In the genomic region with DNA sequence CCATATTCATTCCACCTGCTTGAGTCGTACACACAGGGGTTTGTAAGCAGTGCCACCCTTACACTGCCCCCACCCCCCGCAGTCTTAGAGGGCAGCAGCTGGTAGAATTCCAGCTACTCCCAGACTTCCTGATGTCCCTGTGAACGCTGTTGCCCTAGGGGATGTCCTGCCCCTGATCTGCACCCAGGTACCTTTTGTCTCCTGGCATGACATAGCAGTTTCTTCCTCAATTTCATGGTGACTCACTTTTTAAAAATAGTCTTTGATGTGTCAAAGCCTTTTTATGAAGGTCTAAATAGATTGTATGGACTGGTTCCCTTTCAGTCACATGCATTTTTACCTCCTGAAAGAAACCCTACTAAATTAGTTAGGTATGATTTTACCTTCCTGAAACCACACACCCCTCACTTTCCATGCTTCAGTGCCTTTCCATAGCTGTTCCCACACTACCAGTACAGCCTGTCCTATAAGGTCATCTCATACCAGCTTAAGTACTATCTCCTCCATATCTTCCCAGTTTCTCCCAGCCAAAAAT, we compare ENCODE assay signal across 12 cellular contexts.
DNase-seq lines count a peak whose midpoint lies in the region; ATAC-seq and TF ChIP-seq lines count a peak whose summit lies in the region.
"Had no signal": no experiment of that assay in that cellular context is flagged by ENCODE, and none has a peak within 500 bp of the region (broad histone marks: within the 10 kb centered on the region; RNA-seq: fewer than 3 reads in every experiment).

No MANE protein-coding gene starts in this region.

- H3K27ac Mint-ChIP-seq in activated naive CD8-positive, alpha-beta T cell treated with anti-CD3 and anti-CD28 coated beads, Interleukin-2, amount 50 U/mL, for 24 hours, result peak overlapping the region; percentile 55
- no peak overlapping the region for H3K27ac Mint-ChIP-seq in activated naive CD8-positive, alpha-beta T cell treated with anti-CD3 and anti-CD28 coated beads for 36 hours
- H3K27ac Mint-ChIP-seq in chondrocyte (ENCODE audit: unreplicated experiment), result peak overlapping the region; percentile 37
- peak overlapping the region; percentile 20 for H3K27ac Mint-ChIP-seq in stimulated activated naive B cell treated with anti-CD40 and anti-IgM and Interleukin-4, amounts not matched to agents 10 μg/mL and 1 μg/mL and 100 μg/mL, for 72 hours
- H3K27ac Mint-ChIP-seq: activated B cell treated with CpG ODN at 0.5 μM for 24 hours had no signal

- peaks cover 18% of the 10 kb centered on the region for H3K4me1 Mint-ChIP-seq in activated naive CD8-positive, alpha-beta T cell treated with anti-CD3 and anti-CD28 coated beads, Interleukin-2, amount 50 U/mL, for 24 hours
- H3K4me1 Mint-ChIP-seq in activated naive CD8-positive, alpha-beta T cell treated with anti-CD3 and anti-CD28 coated beads for 36 hours, result peaks cover 9% of the 10 kb centered on the region
- peaks cover 11% of the 10 kb centered on the region for H3K4me1 Mint-ChIP-seq in chondrocyte (ENCODE audit: low read depth)
- H3K4me1 Mint-ChIP-seq in stimulated activated naive B cell treated with anti-CD40 and anti-IgM and Interleukin-4, amounts not matched to agents 10 μg/mL and 1 μg/mL and 100 μg/mL, for 72 hours, result peaks cover 15 to 21% of the 10 kb centered on the region in 2 donors
- H3K4me1 Mint-ChIP-seq: activated B cell treated with CpG ODN at 0.5 μM for 24 hours had no signal

- no peak for TF ChIP-seq CTCF in chondrocyte (IDR thresholded peaks at IDR 0.05)

- no peak overlapping the region for H3K4me3 Mint-ChIP-seq in activated naive CD8-positive, alpha-beta T cell treated with anti-CD3 and anti-CD28 coated beads, Interleukin-2, amount 50 U/mL, for 24 hours
- H3K4me3 Mint-ChIP-seq in activated naive CD8-positive, alpha-beta T cell treated with anti-CD3 and anti-CD28 coated beads for 36 hours, result no peak overlapping the region
- no peak overlapping the region for H3K4me3 Mint-ChIP-seq in chondrocyte (ENCODE audit: unreplicated experiment)
- H3K4me3 Mint-ChIP-seq in stimulated activated naive B cell treated with anti-CD40 and anti-IgM and Interleukin-4, amounts not matched to agents 10 μg/mL and 1 μg/mL and 100 μg/mL, for 72 hours, result peak overlapping the region; percentile 3 to 59
- H3K4me3 Mint-ChIP-seq: activated B cell treated with CpG ODN at 0.5 μM for 24 hours had no signal

- no peaks in the 10 kb centered on the region for H3K27me3 Mint-ChIP-seq in activated naive CD8-positive, alpha-beta T cell treated with anti-CD3 and anti-CD28 coated beads, Interleukin-2, amount 50 U/mL, for 24 hours
- no peaks in the 10 kb centered on the region for H3K27me3 Mint-ChIP-seq in activated naive CD8-positive, alpha-beta T cell treated with anti-CD3 and anti-CD28 coated beads for 36 hours
- no peaks in the 10 kb centered on the region for H3K27me3 Mint-ChIP-seq in chondrocyte (ENCODE audit: low read depth)
- H3K27me3 Mint-ChIP-seq in stimulated activated naive B cell treated with anti-CD40 and anti-IgM and Interleukin-4, amounts not matched to agents 10 μg/mL and 1 μg/mL and 100 μg/mL, for 72 hours, result no peaks in the 10 kb centered on the region
- H3K27me3 Mint-ChIP-seq: activated B cell treated with CpG ODN at 0.5 μM for 24 hours had no signal

- no peak for DNase-seq in activated naive CD8-positive, alpha-beta T cell treated with anti-CD3 and anti-CD28 coated beads, Interleukin-2, amount 50 U/mL, for 24 hours
- DNase-seq in activated naive CD8-positive, alpha-beta T cell treated with anti-CD3 and anti-CD28 coated beads for 36 hours, result no peak
- DNase-seq in NCI-H146 treated with DMSO at 0.1 percent for 48 hours (lab: John Stamatoyannopoulos, UW; ENCODE audit: unreplicated experiment) (peak; percentile 51), chondrocyte (ENCODE audit: low spot score) (no peak), medulla oblongata (ENCODE audit: extremely low spot score) (no peak), superior temporal gyrus (ENCODE audit: extremely low spot score) (no peak)
- no peak for DNase-seq in stimulated activated naive B cell treated with anti-CD40 and anti-IgM and Interleukin-4, amounts not matched to agents 10 μg/mL and 1 μg/mL and 100 μg/mL, for 72 hours
- no peak for DNase-seq in activated CD4-positive, alpha-beta T cell treated with anti-CD3 and anti-CD28 coated beads, Interleukin-2, amount 50 U/mL, for 4 hours
- DNase-seq: activated B cell treated with CpG ODN at 0.5 μM for 24 hours, body of pancreas, C1 segment of cervical spinal cord, ovary had no signal

- no peak for ATAC-seq in activated naive CD8-positive, alpha-beta T cell treated with anti-CD3 and anti-CD28 coated beads, Interleukin-2, amount 50 U/mL, for 24 hours
- ATAC-seq in stimulated activated naive B cell treated with anti-CD40 and anti-IgM and Interleukin-4, amounts not matched to agents 10 μg/mL and 1 μg/mL and 100 μg/mL, for 72 hours (replicated peaks), result peak; percentile 78 to 79
- ATAC-seq: body of pancreas had no signal

- peaks cover 20% of the 10 kb centered on the region for H3K36me3 Mint-ChIP-seq in activated naive CD8-positive, alpha-beta T cell treated with anti-CD3 and anti-CD28 coated beads, Interleukin-2, amount 50 U/mL, for 24 hours (ENCODE audit: low read depth)
- peaks cover 27% of the 10 kb centered on the region for H3K36me3 Mint-ChIP-seq in activated naive CD8-positive, alpha-beta T cell treated with anti-CD3 and anti-CD28 coated beads for 36 hours
- peaks cover 7% of the 10 kb centered on the region for H3K36me3 Mint-ChIP-seq in chondrocyte (ENCODE audit: low read depth)
- H3K36me3 Mint-ChIP-seq in stimulated activated naive B cell treated with anti-CD40 and anti-IgM and Interleukin-4, amounts not matched to agents 10 μg/mL and 1 μg/mL and 100 μg/mL, for 72 hours, result peaks cover 32 to 40% of the 10 kb centered on the region in 2 donors

- peaks cover 21% of the 10 kb centered on the region for H3K9me3 Mint-ChIP-seq in activated naive CD8-positive, alpha-beta T cell treated with anti-CD3 and anti-CD28 coated beads, Interleukin-2, amount 50 U/mL, for 24 hours
- peaks cover 15% of the 10 kb centered on the region for H3K9me3 Mint-ChIP-seq in activated naive CD8-positive, alpha-beta T cell treated with anti-CD3 and anti-CD28 coated beads for 36 hours
- H3K9me3 Mint-ChIP-seq in chondrocyte (ENCODE audit: low read depth), result peaks cover 17% of the 10 kb centered on the region
- peaks cover 13% of the 10 kb centered on the region in 2 donors for H3K9me3 Mint-ChIP-seq in stimulated activated naive B cell treated with anti-CD40 and anti-IgM and Interleukin-4, amounts not matched to agents 10 μg/mL and 1 μg/mL and 100 μg/mL, for 72 hours

Comparison
In these comparisons a context has a peak if more than half of its experiments do, and no peak if none do; other contexts are left out.
1. H3K4me3 Mint-ChIP-seq: peak in stimulated activated naive B cell treated with anti-CD40 and anti-IgM and Interleukin-4, amounts not matched to agents 10 μg/mL and 1 μg/mL and 100 μg/mL, for 72 hours (2 of 2); none in activated naive CD8-positive, alpha-beta T cell treated with anti-CD3 and anti-CD28 coated beads, Interleukin-2, amount 50 U/mL, for 24 hours (single experiment), activated naive CD8-positive, alpha-beta T cell treated with anti-CD3 and anti-CD28 coated beads for 36 hours (single experiment) and chondrocyte (single experiment).